Comparison of ENCODE assay signal across 10 cellular contexts in genomic region chr15:80159811-80160569, GRCh38. TPM values are rescaled to one million over a fixed set of nuclear protein-coding genes. Genes with fewer than 3 reads are reported as not detected.
DNase-seq lines count a peak whose midpoint lies in the region; ATAC-seq, FAIRE-seq and TF ChIP-seq lines count a peak whose summit lies in the region.
"Had no signal": no experiment of that assay in that cellular context is flagged by ENCODE, and none has a peak within 500 bp of the region (broad histone marks: within the 10 kb centered on the region; RNA-seq: fewer than 3 reads in every experiment).

No MANE protein-coding gene starts in this region.

- H3K27me3 ChIP-seq in IMR-90 (ENCODE audit: control insufficient read depth, insufficient read depth, low read length) (no peaks in the 10 kb centered on the region), K562 (ENCODE audit: control insufficient read depth in 2 of 2, insufficient read depth in 2 of 2, low read length in 2 of 2) (no peaks in the 10 kb centered on the region), colonic mucosa (no peaks in the 10 kb centered on the region)

- CTCF ChIA-PET in IMR-90 (lab: Yijun Ruan, JAX) (no interaction called here), K562 (lab: Yijun Ruan, JAX; ENCODE audit: low intra/inter-chr PET ratio) (no interaction called here)

- peak overlapping the region; percentile 44 to 80 for H4K8ac ChIP-seq in IMR-90 (ENCODE audit: low read depth in 2 of 2, low read length in 2 of 2)

- ATAC-seq in IMR-90 (ENCODE audit: low read depth) (no peak), K562 (no peak; the same call in 2 of the 3 replicates), GM21717 (IDR thresholded peaks at IDR 0.05; ENCODE audit: unreplicated experiment) (no peak), HG02759 (IDR thresholded peaks at IDR 0.05; ENCODE audit: unreplicated experiment) (no peak)
- ATAC-seq in natural killer cell treated with Interleukin-12 subunit alpha and Interleukin-12 subunit beta and Interleukin-15 and Interleukin-18, amount 100 ng/mL, for 72 hours, result peak; percentile 86 to 87

- POLR2A ChIA-PET in IMR-90 (lab: Charles Lee; ENCODE audit: unreplicated experiment), result interaction anchor here (0.6 kb wide), 1 partner anchor 243 kb away, joined by 5 read pairs; no protein-coding TSS in a partner anchor
- POLR2A ChIA-PET in K562 (lab: Yijun Ruan, JAX), result interaction anchor here (0.6 to 1.6 kb wide), 8 partner anchors 9 to 236 kb away, joined by 3 to 6 read pairs (median 4); partner anchors contain the start of gene ZFAND6

- H3K4me1 Mint-ChIP-seq in natural killer cell treated with Interleukin-12 subunit alpha and Interleukin-12 subunit beta and Interleukin-15 and Interleukin-18, amount 100 ng/mL, for 72 hours (ENCODE audit: low read depth in 2 of 2), result peaks cover 25 to 32% of the 10 kb centered on the region in 2 donors

- BruUV-seq in IMR-90 (replicated peaks; lab: Mats Ljungman, UMichigan) (no TSS peak), K562 (replicated peaks; lab: Mats Ljungman, UMichigan) (no TSS peak)

- H3K36me3 Mint-ChIP-seq in natural killer cell treated with Interleukin-12 subunit alpha and Interleukin-12 subunit beta and Interleukin-15 and Interleukin-18, amount 100 ng/mL, for 72 hours, result peaks cover 22% of the 10 kb centered on the region

- H3K27ac ChIP-seq in IMR-90 (ENCODE audit: insufficient read depth, low read length), result peak overlapping the region; percentile 60
- H3K27ac ChIP-seq in K562 (ENCODE audit: extremely low read depth, low read depth, low read length), result peak overlapping the region; percentile 74
- no peak overlapping the region for H3K27ac ChIP-seq in colonic mucosa
- H3K27ac ChIP-seq: WERI-Rb-1 had no signal

- H3K4me2 ChIP-seq in IMR-90 (ENCODE audit: low read depth, low read length) (no peak overlapping the region), K562 (ENCODE audit: insufficient read depth, low read length) (peak overlapping the region; percentile 14; the same call in 1 of the 2 replicates)

- intact Hi-C loops in IMR-90 (cut with micrococcal nuclease) (no loop called here), K562 (cut with micrococcal nuclease) (loop anchor here (10.0 kb wide), 1 partner anchor 265 kb away; the partner anchor contains the start of gene MTHFS), colonic mucosa (cut with DNase I) (loop anchor here (10.0 kb wide), 1 partner anchor 95 kb away; no protein-coding TSS in a partner anchor)

- H4K20me1 ChIP-seq in IMR-90 (ENCODE audit: insufficient read depth, low read length) (no peaks in the 10 kb centered on the region), K562 (replicated peaks; ENCODE audit: control insufficient read depth, insufficient read depth, low read length) (no peaks in the 10 kb centered on the region)

- no peaks in the 10 kb centered on the region for H3K9me3 Mint-ChIP-seq in natural killer cell treated with Interleukin-12 subunit alpha and Interleukin-12 subunit beta and Interleukin-15 and Interleukin-18, amount 100 ng/mL, for 72 hours

- peak overlapping the region; percentile 84 for H2BK20ac ChIP-seq in IMR-90 (ENCODE audit: low read depth, low read length)

- peak overlapping the region; percentile 89 for H2BK5ac ChIP-seq in IMR-90 (ENCODE audit: low read depth, low read length, poor library complexity, severe bottlenecking)

- peak overlapping the region; percentile 84 for H3K14ac ChIP-seq in IMR-90 (replicated peaks; ENCODE audit: low read depth, low read length)

- peak overlapping the region; percentile 74 for H3K4me3 Mint-ChIP-seq in natural killer cell treated with Interleukin-12 subunit alpha and Interleukin-12 subunit beta and Interleukin-15 and Interleukin-18, amount 100 ng/mL, for 72 hours

- dilution Hi-C loops in IMR-90 (cut with HindIII; ENCODE audit: low sequenced_read_pairs, unreplicated experiment), result no loop called here

- H3K9ac ChIP-seq in IMR-90 (ENCODE audit: low read depth, low read length) (no peak overlapping the region), K562 (ENCODE audit: insufficient read depth in 1 of 2, low read depth in 2 of 2, low read length in 2 of 2) (peak overlapping the region; percentile 46 to 89; a peak in 3 of 4 replicates), colonic mucosa (ENCODE audit: low read depth in 2 of 2, low read length in 2 of 2) (no peak overlapping the region)

- H4K91ac ChIP-seq in IMR-90 (ENCODE audit: insufficient read depth, low read depth, low read length), result peak overlapping the region; percentile 89

- H3K79me1 ChIP-seq in IMR-90 (ENCODE audit: low read depth in 1 of 2, low read length in 2 of 2), result peaks cover 4 to 29% of the 10 kb centered on the region in 2 experiments; a peak in 2 of 4 replicates

- peak overlapping the region; percentile 40 for H3K23ac ChIP-seq in IMR-90 (ENCODE audit: low read depth, low read length)

- TF ChIP-seq CTCF in IMR-90 (conservative IDR thresholded peaks at IDR 0.05; ENCODE audit: low read depth, low read length), result no peak
- no peak for TF ChIP-seq CTCF in K562 (IDR thresholded peaks at IDR 0.05 in 2 of 3, conservative IDR thresholded peaks at IDR 0.05 in 1 of 3; ENCODE audit: insufficient read depth in 2 of 3, low read depth in 1 of 3, low read length in 3 of 3)
- no peak for TF ChIP-seq CTCF in colonic mucosa (IDR thresholded peaks at IDR 0.05)

- 96% methylated on average over 3 of the region's 12 CpGs; no CpG with 5 or more reads in 1 of the 2 experiments for WGBS in IMR-90 (ENCODE audit: extremely low coverage in 2 of 2, insufficient read length in 1 of 2), 2 experiments
- 68% methylated on average over 12 of the region's 12 CpGs for WGBS in K562 (ENCODE audit: insufficient coverage, low coverage, missing lambda C conversion rate)

- H3K56ac ChIP-seq in IMR-90 (ENCODE audit: extremely low read depth, insufficient read depth, low read length), result no peak overlapping the region

- TF ChIP-seq RAD21 in IMR-90 (IDR thresholded peaks at IDR 0.05; ENCODE audit: low read length), result no peak
- no peak for TF ChIP-seq RAD21 in K562 (CRISPR knock-in tag; conservative IDR thresholded peaks at IDR 0.05 in 1 of 2, IDR thresholded peaks at IDR 0.05 in 1 of 2)

- H3K36me3 ChIP-seq in IMR-90 (ENCODE audit: control insufficient read depth, insufficient read depth, low read length) (peaks cover 13% of the 10 kb centered on the region), K562 (ENCODE audit: control insufficient read depth, insufficient read depth, low read length) (peaks cover 83% of the 10 kb centered on the region), colonic mucosa (no peaks in the 10 kb centered on the region)
- H3K36me3 ChIP-seq: WERI-Rb-1 had no signal

- FAIRE-seq in K562 (lab: Jason Lieb, UNC), result no peak

- H3K18ac ChIP-seq in IMR-90 (ENCODE audit: low read depth, low read length), result peak overlapping the region; percentile 70

- no peak overlapping the region for H3K4me3 ChIP-seq in IMR-90 (ENCODE audit: insufficient read depth, low read depth, low read length)
- H3K4me3 ChIP-seq in K562, result no peak overlapping the region
- H3K4me3 ChIP-seq in colonic mucosa, result no peak overlapping the region

- peak overlapping the region; percentile 86 to 88 for H3K27ac Mint-ChIP-seq in natural killer cell treated with Interleukin-12 subunit alpha and Interleukin-12 subunit beta and Interleukin-15 and Interleukin-18, amount 100 ng/mL, for 72 hours

- in situ Hi-C loops in IMR-90 (cut with MboI; ENCODE audit: low sequenced_read_pairs), result no loop called here
- in situ Hi-C loops in K562 (cut with MboI), result loop anchor here (5.0 to 25.0 kb wide), 2 partner anchors 93 to 273 kb away; partner anchors contain the start of gene MTHFS

- H2BK120ac ChIP-seq in IMR-90 (ENCODE audit: low read depth, low read length), result peak overlapping the region; percentile 91

- H3K9me3 ChIP-seq in IMR-90 (ENCODE audit: control insufficient read depth, insufficient read depth, low read length), result no peaks in the 10 kb centered on the region
- H3K9me3 ChIP-seq in K562 (replicated peaks; ENCODE audit: control insufficient read depth, insufficient read depth, low read depth, low read length), result no peaks in the 10 kb centered on the region
- H3K9me3 ChIP-seq in colonic mucosa, result no peaks in the 10 kb centered on the region

- TF ChIP-seq EP300 in K562 (IDR thresholded peaks at IDR 0.05; ENCODE audit: low read length), result no peak

- peak overlapping the region; percentile 95 for H2AK5ac ChIP-seq in IMR-90 (ENCODE audit: low read depth, low read length)

- no peaks in the 10 kb centered on the region for H3K27me3 Mint-ChIP-seq in natural killer cell treated with Interleukin-12 subunit alpha and Interleukin-12 subunit beta and Interleukin-15 and Interleukin-18, amount 100 ng/mL, for 72 hours

- TF ChIP-seq POLR2A in IMR-90 (IDR thresholded peaks at IDR 0.05; ENCODE audit: low read depth, low read length) (no peak), K562 (conservative IDR thresholded peaks at IDR 0.05) (no peak)

- H3K79me2 ChIP-seq in K562 (ENCODE audit: control insufficient read depth, insufficient read depth, low read length), result peaks cover 11% of the 10 kb centered on the region

- H2AFZ ChIP-seq in IMR-90 (replicated peaks; ENCODE audit: low read length, poor library complexity) (peak overlapping the region; percentile 83), K562 (ENCODE audit: low read depth, low read length) (peak overlapping the region; percentile 85)

- H4K5ac ChIP-seq in IMR-90 (ENCODE audit: low read depth, low read length), result peak overlapping the region; percentile 38

- H2BK15ac ChIP-seq in IMR-90 (ENCODE audit: low read depth, low read length), result peak overlapping the region; percentile 64; the same call in 1 of the 3 replicates

- H3K9me1 ChIP-seq in IMR-90 (ENCODE audit: insufficient read depth, low read length) (peaks cover 26% of the 10 kb centered on the region), K562 (ENCODE audit: control insufficient read depth, insufficient read depth, low read length) (peaks cover 4% of the 10 kb centered on the region)

- H2AK9ac ChIP-seq in IMR-90 (replicated peaks; ENCODE audit: low read depth, low read length, poor library complexity), result peak overlapping the region; percentile 96

- H3K4me1 ChIP-seq in IMR-90 (ENCODE audit: control insufficient read depth, insufficient read depth, low read length) (peaks cover 26% of the 10 kb centered on the region), K562 (replicated peaks in 1 of 2; ENCODE audit: control insufficient read depth in 2 of 2, insufficient read depth in 2 of 2, low read length in 2 of 2) (peaks cover 31 to 38% of the 10 kb centered on the region in 2 experiments), colonic mucosa (no peaks in the 10 kb centered on the region)

- H3K4ac ChIP-seq in IMR-90 (ENCODE audit: low read depth, low read length), result peak overlapping the region; percentile 93

- peak; percentile 19 for DNase-seq in EH (ENCODE audit: low read depth)
- peak; percentile 46 for DNase-seq in IMR-90
- peak in 1 of 4 experiments; percentile 11 for DNase-seq in K562 (ENCODE audit: extremely low read depth in 1 of 4, low spot score in 3 of 4)
- DNase-seq in natural killer cell treated with Interleukin-12 subunit alpha and Interleukin-12 subunit beta and Interleukin-15 and Interleukin-18, amount 100 ng/mL, for 72 hours (ENCODE audit: low spot score), result no peak
- DNase-seq in SKM-1 (lab: John Stamatoyannopoulos, UW; ENCODE audit: unreplicated experiment), result no peak
- no peak for DNase-seq in colonic mucosa
- DNase-seq: NCI-H526 treated with DMSO at 0.1 percent for 48 hours, WERI-Rb-1 had no signal

RNA-seq across cellular contexts. Expression of gene FAH, which starts 7.2 kb away (rescaled TPM):
- total RNA-seq in IMR-90 (2012; rRNA removed) (36.9 and 48.6 TPM in 2 replicates), K562 (2014; rRNA removed) (89.0 and 100 TPM in 2 replicates), K562 (2014; rRNA removed; fragmentation: Illumina TruSeq; extraction: Trizol) (51.1 and 66.8 TPM in 2 replicates), K562 (2015; rRNA removed; fragmentation: Illumina TruSeq; extraction: Trizol) (103 and 107 TPM in 2 replicates), K562 (2021) (117 and 121 TPM in 2 replicates), colonic mucosa (10 to 100 TPM; 16.0 to 39.8 TPM)
- polyA plus RNA-seq in IMR-90 (2012; rRNA removed) (43.1 and 50.6 TPM in 2 replicates), K562 (2011; rRNA removed) (64.8 and 69.7 TPM in 2 replicates), K562 (2014; fragmentation: Illumina TruSeq; extraction: Trizol) (122 and 129 TPM in 2 replicates), K562 (2014; fragmentation: Nextera tagmentation; extraction: Ambion mirVana) (100 to 1,000 TPM; 302 to 310 TPM), K562 (2014; rRNA removed) (80.7 and 95.4 TPM in 2 replicates)
- polyA plus RNA-seq in IMR-90 (2012; cell fraction: cytosol; rRNA removed), result 45.3 and 59.7 TPM in 2 replicates
- polyA plus RNA-seq in IMR-90 (2012; cell fraction: nucleus; rRNA removed; ENCODE audit: low replicate concordance), result 75.0 and 78.4 TPM in 2 replicates
- 56.0 and 108 TPM in 2 replicates for total RNA-seq in K562 (2011; cell fraction: chromatin; rRNA removed; ENCODE audit: low replicate concordance)
- 63.9 and 67.4 TPM in 2 replicates for total RNA-seq in K562 (2011; cell fraction: nucleolus; rRNA removed)
- 79.6 and 83.7 TPM in 2 replicates for total RNA-seq in K562 (2011; cell fraction: nucleoplasm; rRNA removed)
- polyA plus RNA-seq in K562 (2011; cell fraction: cytosol; rRNA removed), result 77.3 and 116 TPM in 2 replicates
- polyA plus RNA-seq in K562 (2011; cell fraction: nucleus; rRNA removed), result 114 and 173 TPM in 2 replicates
- 158 and 187 TPM in 2 replicates for polyA plus RNA-seq in K562 (2012)
- 80.7 and 150 TPM in 2 replicates for polyA minus RNA-seq in K562 (2011; rRNA and poly(A)+ RNA removed)
- polyA minus RNA-seq in K562 (2011; cell fraction: cytosol; rRNA and poly(A)+ RNA removed), result 62.9 and 87.4 TPM in 2 replicates
- polyA minus RNA-seq in K562 (2011; cell fraction: nucleus; rRNA and poly(A)+ RNA removed), result 44.5 and 46.4 TPM in 2 replicates
- 100 to 1,000 TPM in 1 of 2 donors, 10 to 100 TPM in 1; 63.6 to 103 TPM for total RNA-seq in natural killer cell treated with Interleukin-12 subunit alpha and Interleukin-12 subunit beta and Interleukin-15 and Interleukin-18, amount 100 ng/mL, for 72 hours

Comparison
In these comparisons a context has a peak if more than half of its experiments do, and no peak if none do; other contexts are left out.
1. DNase-seq: peak in EH (single experiment) and IMR-90 (single experiment); none in natural killer cell treated with Interleukin-12 subunit alpha and Interleukin-12 subunit beta and Interleukin-15 and Interleukin-18, amount 100 ng/mL, for 72 hours (single experiment), SKM-1 (single experiment) and colonic mucosa (single experiment).
2. ATAC-seq: peak in natural killer cell treated with Interleukin-12 subunit alpha and Interleukin-12 subunit beta and Interleukin-15 and Interleukin-18, amount 100 ng/mL, for 72 hours (2 of 2); none in IMR-90 (single experiment), K562 (single experiment), GM21717 (single experiment) and HG02759 (single experiment).
3. H3K9ac ChIP-seq: peak in K562 (2 of 2); none in IMR-90 (single experiment) and colonic mucosa (0 of 2).